Comparison of ENCODE assay signal across 1 cellular context in the genomic region with DNA sequence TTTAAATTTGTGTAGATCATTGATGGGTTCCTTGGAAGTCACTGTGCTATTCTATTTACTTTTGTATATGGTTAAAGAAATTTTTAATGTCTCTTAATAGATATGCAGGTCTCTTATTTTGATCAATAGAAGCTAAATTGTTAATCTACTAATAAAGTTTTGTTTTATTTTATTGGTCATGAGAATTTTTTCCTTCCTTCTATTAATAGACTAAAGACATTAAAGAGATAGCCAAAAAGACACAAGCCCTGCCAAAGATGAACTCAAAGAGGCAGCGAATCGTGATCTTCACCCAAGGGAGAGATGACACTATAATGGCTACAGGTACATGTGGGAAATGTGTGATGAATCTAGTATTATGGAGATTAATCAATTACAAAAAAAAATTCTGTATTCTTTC.
TF ChIP-seq lines count a peak whose summit lies in the region.

No MANE protein-coding gene starts in this region.

TF ChIP-seq in K562, 482 proteins besides CTCF, POLR2A, EP300 and RAD21 (continued from another document):
- no peak for TF ChIP-seq CCAR2 (IDR thresholded peaks at IDR 0.05; ENCODE audit: low read depth, low read length)
